12 cellular contexts compared by ENCODE assay signal in the genomic region with DNA sequence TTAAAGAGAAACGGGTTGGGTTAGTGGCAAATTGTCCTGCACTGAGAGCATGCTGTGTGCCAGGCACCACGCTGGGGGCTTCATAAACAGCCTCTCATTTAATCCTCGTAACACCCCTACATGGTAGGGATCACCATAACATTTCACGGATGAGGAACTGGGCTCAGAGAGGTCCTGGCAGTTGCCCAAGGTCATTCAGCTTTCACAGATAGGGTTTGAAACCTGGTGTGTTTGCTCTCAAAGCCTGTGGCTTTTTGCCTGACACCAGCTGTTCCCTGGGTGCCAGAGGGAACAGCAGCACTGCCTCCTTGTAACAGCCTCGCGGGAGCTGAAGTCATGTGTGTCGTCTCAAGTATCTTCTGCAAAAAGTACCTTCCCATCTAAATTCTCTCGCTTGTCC.
DNase-seq lines count a peak whose midpoint lies in the region; ATAC-seq and TF ChIP-seq lines count a peak whose summit lies in the region.
"Had no signal": no experiment of that assay in that cellular context is flagged by ENCODE, and none has a peak within 500 bp of the region (broad histone marks: within the 10 kb centered on the region; RNA-seq: fewer than 3 reads in every experiment).

No MANE protein-coding gene starts in this region.

- 23 to 31% (median 28%) methylated on average over 8 of the region's 8 CpGs for WGBS in stomach, 5 donors
- WGBS in smooth muscle cell (ENCODE audit: low lambda C conversion rate) = 69% methylated on average over 8 of the region's 8 CpGs

- TF ChIP-seq CTCF in stomach (IDR thresholded peaks at IDR 0.05) (no peak), smooth muscle cell (IDR thresholded peaks at IDR 0.05; ENCODE audit: borderline replicate concordance, insufficient read depth, poor library complexity, severe bottlenecking) (no peak)

- no peak overlapping the region for H3K9ac ChIP-seq in smooth muscle cell (ENCODE audit: low read depth)

- no peak for TF ChIP-seq EP300 in stomach (IDR thresholded peaks at IDR 0.05)

- no peak overlapping the region for H3K4me2 ChIP-seq in smooth muscle cell

- no peaks in the 10 kb centered on the region for H4K20me1 ChIP-seq in smooth muscle cell (ENCODE audit: low read depth)

- DNase-seq in MV-4-11 (lab: John Stamatoyannopoulos, UW) = peak; percentile 63
- peak; percentile 83 for DNase-seq in NCI-H524 treated with DMSO at 0.1 percent for 48 hours (lab: John Stamatoyannopoulos, UW)
- peak; percentile 59 for DNase-seq in islet precursor cell
- DNase-seq in stomach = peak; percentile 83
- DNase-seq in smooth muscle cell (lab: John Stamatoyannopoulos, UW; ENCODE audit: unreplicated experiment) = no peak
- DNase-seq in activated CD8-positive, alpha-beta memory T cell treated with anti-CD3 and anti-CD28 coated beads, Interleukin-2, amount 50 U/mL, for 4 hours = no peak
- DNase-seq: activated naive CD4-positive, alpha-beta T cell; EL; MM.1S had no signal

- H3K4me1 ChIP-seq in stomach = peaks cover 0 to 15% (median 11%) of the 10 kb centered on the region in 4 donors
- H3K4me1 ChIP-seq in smooth muscle cell (ENCODE audit: low read depth) = peaks cover 14% of the 10 kb centered on the region
- H3K4me1 ChIP-seq: vagina had no signal

- no peak for ATAC-seq in HG03097 (IDR thresholded peaks at IDR 0.05; ENCODE audit: low FRiP score, unreplicated experiment)
- ATAC-seq: activated CD4-positive, CD25-positive, alpha-beta regulatory T cell treated with anti-CD3 and anti-CD28 coated beads, Interleukin-2, amount 50 U/mL, for 24 hours had no signal

- intact Hi-C loops in stomach (cut with DNase I; ENCODE audit: low total_unique reads) = no loop called here

- peaks cover 0 to 4% (median 0%) of the 10 kb centered on the region in 4 donors for H3K9me3 ChIP-seq in stomach
- no peaks in the 10 kb centered on the region for H3K9me3 ChIP-seq in smooth muscle cell (replicated peaks; ENCODE audit: low read depth)
- H3K9me3 ChIP-seq: vagina had no signal

- H2AFZ ChIP-seq in smooth muscle cell (ENCODE audit: low read depth) = no peak overlapping the region

- H3K36me3 ChIP-seq in stomach (no peaks in the 10 kb centered on the region), smooth muscle cell (ENCODE audit: low read depth) (no peaks in the 10 kb centered on the region)
- H3K36me3 ChIP-seq: vagina had no signal

- no peak overlapping the region for H3K27ac ChIP-seq in stomach
- no peak overlapping the region for H3K27ac ChIP-seq in smooth muscle cell (ENCODE audit: low read depth)
- H3K27ac ChIP-seq: vagina had no signal

- TF ChIP-seq POLR2A in stomach (IDR thresholded peaks at IDR 0.05) = no peak

- no peak overlapping the region for H3K4me3 ChIP-seq in stomach
- H3K4me3 ChIP-seq in smooth muscle cell = no peak overlapping the region
- H3K4me3 ChIP-seq: vagina had no signal

- H3F3A ChIP-seq in smooth muscle cell (ENCODE audit: low read depth) = no peaks in the 10 kb centered on the region

- peaks cover 0 to 6% (median 4%) of the 10 kb centered on the region in 3 donors for H3K27me3 ChIP-seq in stomach
- peaks cover 12% of the 10 kb centered on the region for H3K27me3 ChIP-seq in smooth muscle cell (ENCODE audit: low read depth)
- H3K27me3 ChIP-seq: vagina had no signal

- no peaks in the 10 kb centered on the region for H3K79me2 ChIP-seq in smooth muscle cell (ENCODE audit: low read depth)

Comparison
In these comparisons a context has a peak if more than half of its experiments do, and no peak if none do; other contexts are left out.
1. DNase-seq: peak in MV-4-11 (single experiment), NCI-H524 treated with DMSO at 0.1 percent for 48 hours (single experiment), islet precursor cell (single experiment) and stomach (single experiment); none in smooth muscle cell (single experiment) and activated CD8-positive, alpha-beta memory T cell treated with anti-CD3 and anti-CD28 coated beads, Interleukin-2, amount 50 U/mL, for 4 hours (single experiment).